Comparison of ENCODE assay signal across 7 cellular contexts in genomic region chr1:110457206-110457605, GRCh38. TPM values are rescaled to one million over a fixed set of nuclear protein-coding genes. Genes with fewer than 3 reads are reported as not detected.
"Had no signal": no experiment of that assay in that cellular context is flagged by ENCODE, and none has a peak within 500 bp of the region (broad histone marks: within the 10 kb centered on the region; RNA-seq: fewer than 3 reads in every experiment).

No MANE protein-coding gene starts in this region.

- H3K27ac ChIP-seq: HL-60 had no signal

- H3K9me3 Mint-ChIP-seq: GM23338, IgD-negative memory B cell had no signal

- H3K36me3 Mint-ChIP-seq: IgD-negative memory B cell had no signal

- H3K4me3 Mint-ChIP-seq: GM23338 had no signal

- H3K4me3 ChIP-seq: GM23338 had no signal

- H2AFZ ChIP-seq: GM23338 had no signal

- H3K4me2 ChIP-seq: GM23338 had no signal

- H3K27ac Mint-ChIP-seq: GM23338 had no signal

- ATAC-seq: GM23338, HepG2 had no signal

- DNase-seq: HCEC 1CT had no signal

RNA-seq across cellular contexts. Expression of gene PROK1, which starts 6.3 kb away (rescaled TPM):
- total RNA-seq: GM23338, H1, HepG2, HT1080 had no signal
- polyA plus RNA-seq: GM23338, IgD-negative memory B cell had no signal
